ENCODE assay signal across 10 cellular contexts in genomic region chr18:10131783-10132381, GRCh38.
A peak's percentile ranks its signal among the peaks of the same experiment; 100 is the strongest.
DNase-seq lines count a peak whose midpoint lies in the region; ATAC-seq and TF ChIP-seq lines count a peak whose summit lies in the region.
"Had no signal": no experiment of that assay in that cellular context is flagged by ENCODE, and none has a peak within 500 bp of the region (broad histone marks: within the 10 kb centered on the region; RNA-seq: fewer than 3 reads in every experiment).

No MANE protein-coding gene starts in this region.

- POLR2A ChIA-PET in activated B cell treated with CpG ODN at 0.5 μM for 24 hours (lab: Charles Lee): no interaction called here

- H3K27ac ChIP-seq in GM23248 (no peak overlapping the region), iPS DF 6.9 (ENCODE audit: low read length) (no peak overlapping the region), rectal smooth muscle tissue (ENCODE audit: low read depth, low read length) (no peak overlapping the region)

- CTCF ChIA-PET in activated B cell treated with CpG ODN at 0.5 μM for 24 hours (lab: Charles Lee): no interaction called here

- H4K20me1 ChIP-seq in GM23248 (ENCODE audit: insufficient read depth): no peaks in the 10 kb centered on the region

- H3F3A ChIP-seq in GM23248 (ENCODE audit: insufficient read depth): no peaks in the 10 kb centered on the region

- H3K36me3 ChIP-seq in GM23248 (ENCODE audit: low read depth) (no peaks in the 10 kb centered on the region), iPS DF 6.9 (ENCODE audit: control insufficient read depth, insufficient read depth, low read length) (no peaks in the 10 kb centered on the region), rectal smooth muscle tissue (ENCODE audit: control insufficient read depth, insufficient read depth, low read length) (no peaks in the 10 kb centered on the region)

- peaks cover 6% of the 10 kb centered on the region for H3K4me1 Mint-ChIP-seq in activated B cell treated with CpG ODN at 0.5 μM for 24 hours

- H3K4me3 ChIP-seq in GM23248: peak overlapping the region; percentile 32
- H3K4me3 ChIP-seq in iPS DF 6.9 (ENCODE audit: low read length): peak overlapping the region; percentile 45; the same call in 1 of the 2 replicates
- H3K4me3 ChIP-seq in rectal smooth muscle tissue (ENCODE audit: low read length): peak overlapping the region; percentile 47

- H3K9me3 Mint-ChIP-seq in activated B cell treated with CpG ODN at 0.5 μM for 24 hours: no peaks in the 10 kb centered on the region
- H3K9me3 Mint-ChIP-seq: natural killer cell treated with Interleukin-12 subunit alpha and Interleukin-12 subunit beta and Interleukin-15 and Interleukin-18, amount 100 ng/mL, for 72 hours had no signal

- no peaks in the 10 kb centered on the region for H3K9me2 ChIP-seq in GM23248 (ENCODE audit: insufficient read depth)

- no peaks in the 10 kb centered on the region for H3K9me3 ChIP-seq in GM23248 (ENCODE audit: low read depth)
- H3K9me3 ChIP-seq in iPS DF 6.9 (ENCODE audit: control insufficient read depth, insufficient read depth, low read length): no peaks in the 10 kb centered on the region

- WGBS in GM23248 (ENCODE audit: low coverage in 1 of 2, low lambda C conversion rate in 2 of 2, missing lambda C conversion rate in 2 of 2), 2 experiments: 28 to 34% methylated on average over 39 to 40 of the region's 41 CpGs
- WGBS in iPS DF 6.9 (ENCODE audit: insufficient coverage, insufficient read length): no CpG with 5 or more reads among the region's 41 CpGs

- H3K79me2 ChIP-seq in GM23248 (ENCODE audit: insufficient read depth): no peaks in the 10 kb centered on the region

- H3K4me1 ChIP-seq in GM23248 (ENCODE audit: insufficient read depth): no peaks in the 10 kb centered on the region
- peaks cover 1% of the 10 kb centered on the region; the same call in 1 of the 2 replicates for H3K4me1 ChIP-seq in iPS DF 6.9 (ENCODE audit: control insufficient read depth, insufficient read depth, low read length)
- no peaks in the 10 kb centered on the region for H3K4me1 ChIP-seq in rectal smooth muscle tissue (ENCODE audit: control insufficient read depth, insufficient read depth, low read length)

- H3K27me3 ChIP-seq in GM23248 (replicated peaks; ENCODE audit: insufficient read depth) (no peaks in the 10 kb centered on the region), iPS DF 6.9 (ENCODE audit: control insufficient read depth, insufficient read depth, low read length) (no peaks in the 10 kb centered on the region), rectal smooth muscle tissue (ENCODE audit: control insufficient read depth, insufficient read depth, low read length) (peaks cover 5% of the 10 kb centered on the region)

- H3K4me2 ChIP-seq in GM23248 (ENCODE audit: unreplicated experiment): peak overlapping the region; percentile 47

- H3K27ac Mint-ChIP-seq in activated B cell treated with CpG ODN at 0.5 μM for 24 hours: no peak overlapping the region
- H3K27ac Mint-ChIP-seq: natural killer cell treated with Interleukin-12 subunit alpha and Interleukin-12 subunit beta and Interleukin-15 and Interleukin-18, amount 100 ng/mL, for 72 hours had no signal

- no peak for TF ChIP-seq CTCF in activated B cell treated with CpG ODN at 0.5 μM for 24 hours (IDR thresholded peaks at IDR 0.05)

- H3K9ac ChIP-seq in GM23248 (no peak overlapping the region), rectal smooth muscle tissue (ENCODE audit: low read length) (no peak overlapping the region)

- ATAC-seq in activated B cell treated with CpG ODN at 0.5 μM for 24 hours (ENCODE audit: low read depth) (no peak), HG03159 (IDR thresholded peaks at IDR 0.05; ENCODE audit: unreplicated experiment) (no peak)
- ATAC-seq: natural killer cell treated with Interleukin-12 subunit alpha and Interleukin-12 subunit beta and Interleukin-15 and Interleukin-18, amount 100 ng/mL, for 72 hours had no signal

- 0 out of 2 replicates have a peak overlapping the region, but pooled peaks have one; percentile 15 for H2AFZ ChIP-seq in GM23248

- no peaks in the 10 kb centered on the region for H3K36me3 Mint-ChIP-seq in activated B cell treated with CpG ODN at 0.5 μM for 24 hours (ENCODE audit: low read depth)
- H3K36me3 Mint-ChIP-seq: natural killer cell treated with Interleukin-12 subunit alpha and Interleukin-12 subunit beta and Interleukin-15 and Interleukin-18, amount 100 ng/mL, for 72 hours had no signal

- DNase-seq in GM23248 (peak; percentile 32), activated B cell treated with CpG ODN at 0.5 μM for 24 hours (no peak), iPS DF 6.9 (ENCODE audit: low read depth, low spot score) (no peak), SKM-1 treated with dmso at 0.1 percent for 144 hours (lab: John Stamatoyannopoulos, UW; ENCODE audit: unreplicated experiment) (no peak), HuH-7.5 (ENCODE audit: low spot score) (no peak)
- DNase-seq in activated CD4-positive, alpha-beta T cell treated with anti-CD3 and anti-CD28 coated beads, Interleukin-2, amount 50 U/mL, for 48 hours: no peak
- DNase-seq: activated effector memory CD4-positive, alpha-beta T cell treated with anti-CD3 and anti-CD28 coated beads, Interleukin-2, amount 50 U/mL, for 16 hours had no signal

- H3K27me3 Mint-ChIP-seq in activated B cell treated with CpG ODN at 0.5 μM for 24 hours: peaks cover 32% of the 10 kb centered on the region

- in situ Hi-C loops in GM23248 (cut with MboI): no loop called here

- intact Hi-C loops in activated B cell treated with CpG ODN at 0.5 μM for 24 hours (cut with micrococcal nuclease): no loop called here

- peak overlapping the region; percentile 7 for H3K4me3 Mint-ChIP-seq in activated B cell treated with CpG ODN at 0.5 μM for 24 hours
- H3K4me3 Mint-ChIP-seq: natural killer cell treated with Interleukin-12 subunit alpha and Interleukin-12 subunit beta and Interleukin-15 and Interleukin-18, amount 100 ng/mL, for 72 hours had no signal
